Comparison of ENCODE assay signal across 8 cellular contexts in genomic region chr10:110007171-110007700, GRCh38. TPM values are rescaled to one million over a fixed set of nuclear protein-coding genes. Genes with fewer than 3 reads are reported as not detected.
DNase-seq lines count a peak whose midpoint lies in the region; ATAC-seq, FAIRE-seq and TF ChIP-seq lines count a peak whose summit lies in the region.

No MANE protein-coding gene starts in this region.

- H3K27ac Mint-ChIP-seq in CD8-positive, alpha-beta memory T cell = peak overlapping the region in 1 of 8 donors; percentile 94
- peak overlapping the region; percentile 19 for H3K27ac Mint-ChIP-seq in activated CD4-positive, alpha-beta memory T cell treated with anti-CD3 and anti-CD28 coated beads, Interleukin-2, amount 10 ng/mL, durations not matched to agents 7 days and 5 days

- no peak for TF ChIP-seq CTCF in left ventricle myocardium inferior (IDR thresholded peaks at IDR 0.05; ENCODE audit: borderline replicate concordance)

- H3K36me3 ChIP-seq in CD8-positive, alpha-beta memory T cell (ENCODE audit: insufficient read depth, low read length) = no peaks in the 10 kb centered on the region
- H3K36me3 ChIP-seq in left ventricle myocardium inferior (no peaks in the 10 kb centered on the region), small intestine (ENCODE audit: control insufficient read depth in 2 of 2, insufficient read depth in 2 of 2, low read length in 2 of 2) (no peaks in the 10 kb centered on the region)

- POLR2A ChIA-PET in CD8-positive, alpha-beta memory T cell (lab: Charles Lee) = interaction anchor here (0.6 to 2.6 kb wide), 8 partner anchors 61 to 203 kb away, joined by 3 to 18 read pairs (median 4); no protein-coding TSS in a partner anchor
- POLR2A ChIA-PET in activated CD4-positive, alpha-beta memory T cell treated with anti-CD3 and anti-CD28 coated beads, Interleukin-2, amount 10 ng/mL, durations not matched to agents 7 days and 5 days (lab: Charles Lee) = interaction anchor here (0.7 to 11.5 kb wide), 6 partner anchors 29 to 205 kb away, joined by 3 to 446 read pairs (median 3); no protein-coding TSS in a partner anchor

- H3K4me3 Mint-ChIP-seq in CD8-positive, alpha-beta memory T cell = no peak overlapping the region
- no peak overlapping the region for H3K4me3 Mint-ChIP-seq in activated CD4-positive, alpha-beta memory T cell treated with anti-CD3 and anti-CD28 coated beads, Interleukin-2, amount 10 ng/mL, durations not matched to agents 7 days and 5 days

- intact Hi-C loops in left ventricle myocardium inferior (cut with micrococcal nuclease) = loop anchor here (5.0 kb wide), 1 partner anchor 110 kb away; no protein-coding TSS in a partner anchor

- H3K27me3 Mint-ChIP-seq in CD8-positive, alpha-beta memory T cell = no peaks in the 10 kb centered on the region
- no peaks in the 10 kb centered on the region for H3K27me3 Mint-ChIP-seq in activated CD4-positive, alpha-beta memory T cell treated with anti-CD3 and anti-CD28 coated beads, Interleukin-2, amount 10 ng/mL, durations not matched to agents 7 days and 5 days

- peaks cover 24% of the 10 kb centered on the region for H3K4me1 ChIP-seq in CD8-positive, alpha-beta memory T cell (ENCODE audit: insufficient read depth, low read length)
- peaks cover 84% of the 10 kb centered on the region for H3K4me1 ChIP-seq in left ventricle myocardium inferior
- peaks cover 2 to 3% of the 10 kb centered on the region in 2 donors for H3K4me1 ChIP-seq in small intestine (ENCODE audit: control insufficient read depth in 2 of 2, insufficient read depth in 1 of 2, low read depth in 1 of 2, low read length in 1 of 2)

- peaks cover 0 to 9% (median 0%) of the 10 kb centered on the region in 3 donors for H3K36me3 Mint-ChIP-seq in CD8-positive, alpha-beta memory T cell
- peaks cover 6% of the 10 kb centered on the region for H3K36me3 Mint-ChIP-seq in activated CD4-positive, alpha-beta memory T cell treated with anti-CD3 and anti-CD28 coated beads, Interleukin-2, amount 10 ng/mL, durations not matched to agents 7 days and 5 days (ENCODE audit: low read depth)

- H3K27ac ChIP-seq in CD8-positive, alpha-beta memory T cell (ENCODE audit: low read depth, low read length) = peak overlapping the region; percentile 33
- H3K27ac ChIP-seq in left ventricle myocardium inferior (replicated peaks) (peak overlapping the region; percentile 99), small intestine (ENCODE audit: low read depth in 1 of 2, low read length in 1 of 2) (peak overlapping the region; percentile 91 to 96)

- peak; percentile 38 for ATAC-seq in GM19463 (IDR thresholded peaks at IDR 0.05; ENCODE audit: unreplicated experiment)
- peak; percentile 43 for ATAC-seq in HG03520 (IDR thresholded peaks at IDR 0.05; ENCODE audit: unreplicated experiment)

- WGBS in small intestine, 3 donors = 2 to 3% (median 3%) methylated on average over 39 to 40 of the region's 40 CpGs

- CTCF ChIA-PET in CD8-positive, alpha-beta memory T cell (lab: Charles Lee) = interaction anchor here (0.8 to 2.9 kb wide), 7 partner anchors 28 to 218 kb away, joined by 3 to 12 read pairs (median 3); no protein-coding TSS in a partner anchor
- CTCF ChIA-PET in activated CD4-positive, alpha-beta memory T cell treated with anti-CD3 and anti-CD28 coated beads, Interleukin-2, amount 10 ng/mL, durations not matched to agents 7 days and 5 days (lab: Charles Lee) = interaction anchor here (0.8 to 1.5 kb wide), 2 partner anchors 61 to 77 kb away, joined by 3 to 4 read pairs; no protein-coding TSS in a partner anchor

- FAIRE-seq in small intestine (lab: Jason Lieb, UNC) = no peak

- H3K4me1 Mint-ChIP-seq in CD8-positive, alpha-beta memory T cell = peaks cover 34 to 35% (median 35%) of the 10 kb centered on the region in 3 donors
- peaks cover 32% of the 10 kb centered on the region for H3K4me1 Mint-ChIP-seq in activated CD4-positive, alpha-beta memory T cell treated with anti-CD3 and anti-CD28 coated beads, Interleukin-2, amount 10 ng/mL, durations not matched to agents 7 days and 5 days

- H3K27me3 ChIP-seq in CD8-positive, alpha-beta memory T cell (ENCODE audit: insufficient read depth, low read length, poor library complexity, severe bottlenecking) = no peaks in the 10 kb centered on the region
- H3K27me3 ChIP-seq in left ventricle myocardium inferior (ENCODE audit: low read depth) = no peaks in the 10 kb centered on the region
- no peaks in the 10 kb centered on the region for H3K27me3 ChIP-seq in small intestine (ENCODE audit: control insufficient read depth in 2 of 2, insufficient read depth in 2 of 2, low read length in 2 of 2)

- DNase-seq in CD8-positive, alpha-beta memory T cell = no peak
- DNase-seq in activated CD4-positive, alpha-beta memory T cell treated with anti-CD3 and anti-CD28 coated beads, Interleukin-2, amount 10 ng/mL, durations not matched to agents 7 days and 5 days = no peak
- DNase-seq in left ventricle myocardium inferior (no peak), small intestine (peak; percentile 57), DMS79 (lab: John Stamatoyannopoulos, UW) (no peak), NCI-H2029 (lab: John Stamatoyannopoulos, UW) (no peak)

- no peaks in the 10 kb centered on the region for H3K9me3 Mint-ChIP-seq in CD8-positive, alpha-beta memory T cell
- no peaks in the 10 kb centered on the region for H3K9me3 Mint-ChIP-seq in activated CD4-positive, alpha-beta memory T cell treated with anti-CD3 and anti-CD28 coated beads, Interleukin-2, amount 10 ng/mL, durations not matched to agents 7 days and 5 days

- peak overlapping the region; percentile 51 for H3K4me3 ChIP-seq in CD8-positive, alpha-beta memory T cell (ENCODE audit: low read length)
- H3K4me3 ChIP-seq in left ventricle myocardium inferior (peak overlapping the region; percentile 93), small intestine (ENCODE audit: low read depth in 1 of 2, low read length in 2 of 2) (peak overlapping the region; percentile 91 to 96)

- no peaks in the 10 kb centered on the region for H3K9me3 ChIP-seq in CD8-positive, alpha-beta memory T cell (ENCODE audit: low read length)
- H3K9me3 ChIP-seq in left ventricle myocardium inferior (replicated peaks) = no peaks in the 10 kb centered on the region
- no peaks in the 10 kb centered on the region for H3K9me3 ChIP-seq in small intestine (ENCODE audit: control insufficient read depth, low read depth)

RNA-seq across cellular contexts. Expression of gene ADD3, which starts 0.5 kb away (rescaled TPM):
- 10 to 100 TPM; 39.4 to 50.3 TPM for total RNA-seq in CD8-positive, alpha-beta memory T cell
- polyA plus RNA-seq in CD8-positive, alpha-beta memory T cell = 378 TPM
- 100 to 1,000 TPM; 400 to 401 TPM for total RNA-seq in activated CD4-positive, alpha-beta memory T cell treated with anti-CD3 and anti-CD28 coated beads, Interleukin-2, amount 10 ng/mL, durations not matched to agents 7 days and 5 days
- 113 TPM for total RNA-seq in left ventricle myocardium inferior
- 100 to 1,000 TPM in 1 of 3 donors, 10 to 100 TPM in 2; 63.7 to 123 (median 74.8) TPM for polyA plus RNA-seq in small intestine

Comparison
In these comparisons a context has a peak if more than half of its experiments do, and no peak if none do; other contexts are left out.
1. H3K27ac ChIP-seq: peak in every context shown above with its lines; median percentile 99 in left ventricle myocardium inferior; 94 in small intestine; 33 in CD8-positive, alpha-beta memory T cell.